8 cellular contexts compared by ENCODE assay signal in the genomic region with DNA sequence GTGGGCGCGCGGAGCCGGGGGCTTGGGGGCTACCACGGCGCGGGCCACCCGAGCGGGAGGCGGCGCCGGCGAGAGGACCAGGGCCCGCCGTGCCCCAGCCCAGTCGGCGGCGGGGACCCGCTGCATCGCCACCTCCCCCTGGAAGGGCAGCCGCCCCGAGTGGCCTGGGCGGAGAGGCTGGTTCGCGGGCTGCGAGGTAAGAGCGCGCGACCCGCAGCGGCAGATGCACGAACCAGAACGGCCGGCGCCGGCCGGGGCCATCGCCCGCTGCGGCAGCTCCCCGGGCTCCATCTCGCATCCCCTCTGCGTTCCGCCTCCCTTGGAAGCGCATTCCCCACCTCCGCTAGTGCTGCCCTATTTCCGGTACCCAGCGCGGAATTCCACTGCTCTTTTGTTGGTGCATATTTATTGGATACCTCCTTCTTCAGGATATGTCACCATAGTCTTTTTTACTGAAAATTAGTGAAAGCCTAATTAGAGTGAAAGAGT.
DNase-seq lines count a peak whose midpoint lies in the region; ATAC-seq and TF ChIP-seq lines count a peak whose summit lies in the region.

No MANE protein-coding gene starts in this region.

- peak overlapping the region; percentile 86 to 100 (median 98) for H3K9ac ChIP-seq in BLaER1 treated with 17β-estradiol and CSF1 and Interleukin-3, amounts not matched to agents 10 nM and 100 nM

- peak overlapping the region; percentile 65 to 99 (median 97) for H3K27ac ChIP-seq in BLaER1 treated with 17β-estradiol and CSF1 and Interleukin-3, amounts not matched to agents 10 nM and 100 nM
- H3K27ac ChIP-seq in neutrophil: peak overlapping the region; percentile 64

- H3K4me1 Mint-ChIP-seq in activated naive CD8-positive, alpha-beta T cell (ENCODE audit: low read depth): peaks cover 44% of the 10 kb centered on the region

- peak overlapping the region; percentile 80 to 95 (median 89) for H3K4me2 ChIP-seq in BLaER1 treated with 17β-estradiol and CSF1 and Interleukin-3, amounts not matched to agents 10 nM and 100 nM

- H3K9me3 Mint-ChIP-seq in activated naive CD8-positive, alpha-beta T cell (ENCODE audit: low read depth): no peaks in the 10 kb centered on the region

- peak overlapping the region; percentile 97 for H3K4me3 Mint-ChIP-seq in activated naive CD8-positive, alpha-beta T cell

- H3K27ac Mint-ChIP-seq in activated naive CD8-positive, alpha-beta T cell: peak overlapping the region; percentile 87

- H3K9me3 ChIP-seq in BLaER1 treated with 17β-estradiol and CSF1 and Interleukin-3, amounts not matched to agents 10 nM and 100 nM (replicated peaks in 1 of 11): peaks cover 0 to 3% (median 0%) of the 10 kb centered on the region in 11 experiments; a peak in 1 of 22 replicates
- no peaks in the 10 kb centered on the region for H3K9me3 ChIP-seq in neutrophil

- peaks cover 4 to 52% (median 29%) of the 10 kb centered on the region in 11 experiments; a peak in 19 of 22 replicates for H4K20me1 ChIP-seq in BLaER1 treated with 17β-estradiol and CSF1 and Interleukin-3, amounts not matched to agents 10 nM and 100 nM

- ATAC-seq in GM18870 (IDR thresholded peaks at IDR 0.05; ENCODE audit: unreplicated experiment) (peak; percentile 10), HG03045 (IDR thresholded peaks at IDR 0.05; ENCODE audit: unreplicated experiment) (peak; percentile 42)

- H3K27me3 ChIP-seq in BLaER1 treated with 17β-estradiol and CSF1 and Interleukin-3, amounts not matched to agents 10 nM and 100 nM: peaks cover 0 to 8% (median 0%) of the 10 kb centered on the region in 11 experiments; a peak in 2 of 22 replicates
- H3K27me3 ChIP-seq in neutrophil: peaks cover 18% of the 10 kb centered on the region

- peaks cover 3% of the 10 kb centered on the region for H3K27me3 Mint-ChIP-seq in activated naive CD8-positive, alpha-beta T cell

- peak overlapping the region; percentile 76 to 99 (median 98) for H3K4me3 ChIP-seq in BLaER1 treated with 17β-estradiol and CSF1 and Interleukin-3, amounts not matched to agents 10 nM and 100 nM
- peak overlapping the region; percentile 69 to 77 for H3K4me3 ChIP-seq in neutrophil (ENCODE audit: low read depth in 1 of 2, low read length in 1 of 2)

- no peaks in the 10 kb centered on the region for H3K36me3 ChIP-seq in BLaER1 treated with 17β-estradiol and CSF1 and Interleukin-3, amounts not matched to agents 10 nM and 100 nM
- no peaks in the 10 kb centered on the region for H3K36me3 ChIP-seq in neutrophil

- DNase-seq in NCI-H526 treated with DMSO at 0.1 percent for 48 hours (lab: John Stamatoyannopoulos, UW) (peak; percentile 35), head of caudate nucleus (peak in 41 of 42 donors; percentile 34 to 85 (median 64)), epidermal melanocyte (ENCODE audit: insufficient read length, low spot score) (no peak)

- peaks cover 34 to 49% (median 39%) of the 10 kb centered on the region in 10 experiments for H3K4me1 ChIP-seq in BLaER1 treated with 17β-estradiol and CSF1 and Interleukin-3, amounts not matched to agents 10 nM and 100 nM
- H3K4me1 ChIP-seq in neutrophil (ENCODE audit: control insufficient read depth in 1 of 2, insufficient read depth in 1 of 2, low read depth in 1 of 2, low read length in 1 of 2): peaks cover 42 to 47% of the 10 kb centered on the region in 2 experiments

- peaks cover 7% of the 10 kb centered on the region for H3K36me3 Mint-ChIP-seq in activated naive CD8-positive, alpha-beta T cell

- intact Hi-C loops in head of caudate nucleus (cut with DNase I): loop anchor here (5.0 kb wide), 2 partner anchors 36 to 274 kb away; partner anchors contain the start of gene PPM1K

- no peak for TF ChIP-seq CTCF in neutrophil (IDR thresholded peaks at IDR 0.05)
